In genomic region chr7:6424702-6425072, GRCh38 we compare ENCODE assay signal across 19 cellular contexts. TPM values are rescaled to one million over a fixed set of nuclear protein-coding genes. Genes with fewer than 3 reads are reported as not detected.
A peak's percentile ranks its signal among the peaks of the same experiment; 100 is the strongest.
DNase-seq lines count a peak whose midpoint lies in the region; ATAC-seq, FAIRE-seq and TF ChIP-seq lines count a peak whose summit lies in the region.
"Had no signal": no experiment of that assay in that cellular context is flagged by ENCODE, and none has a peak within 500 bp of the region (broad histone marks: within the 10 kb centered on the region; RNA-seq: fewer than 3 reads in every experiment).

No MANE protein-coding gene starts in this region.

- TF ChIP-seq POLR2A in GM12891 (IDR thresholded peaks at IDR 0.05; ENCODE audit: low read depth, low read length) = no peak

- peak overlapping the region in 2 of 10 experiments; percentile 9 to 40; a peak in 1 of 20 replicates for H3K4me3 ChIP-seq in BLaER1 treated with 17β-estradiol and CSF1 and Interleukin-3, amounts not matched to agents 10 nM and 100 nM
- H3K4me3 ChIP-seq in OCI-LY3 (ENCODE audit: low read length) = no peak overlapping the region
- H3K4me3 ChIP-seq in keratinocyte (ENCODE audit: control insufficient read depth in 2 of 3, extremely low read depth in 1 of 3, insufficient read depth in 2 of 3, low read depth in 1 of 3, low read length in 3 of 3) = no peak overlapping the region
- H3K4me3 ChIP-seq in skin epidermis = no peak overlapping the region
- H3K4me3 ChIP-seq: MG63, prostate gland had no signal

- ATAC-seq in GM21825 (IDR thresholded peaks at IDR 0.05; ENCODE audit: unreplicated experiment) = no peak
- ATAC-seq: natural killer cell treated with Interleukin-12 subunit alpha and Interleukin-12 subunit beta and Interleukin-15 and Interleukin-18, amount 100 ng/mL, for 72 hours had no signal

- peaks cover 0 to 34% (median 0%) of the 10 kb centered on the region in 11 experiments; a peak in 4 of 22 replicates for H4K20me1 ChIP-seq in BLaER1 treated with 17β-estradiol and CSF1 and Interleukin-3, amounts not matched to agents 10 nM and 100 nM
- H4K20me1 ChIP-seq in OCI-LY3 (ENCODE audit: insufficient read depth, low read length) (no peaks in the 10 kb centered on the region), keratinocyte (ENCODE audit: control insufficient read depth, extremely low read depth, insufficient read depth, low read length) (no peaks in the 10 kb centered on the region)

- H3K79me2 ChIP-seq in OCI-LY3 (ENCODE audit: low read length) (peaks cover 17% of the 10 kb centered on the region), keratinocyte (ENCODE audit: control insufficient read depth, insufficient read depth, low read length) (no peaks in the 10 kb centered on the region)

- peak overlapping the region; percentile 66 to 94 (median 79); a peak in 21 of 22 replicates for H3K4me2 ChIP-seq in BLaER1 treated with 17β-estradiol and CSF1 and Interleukin-3, amounts not matched to agents 10 nM and 100 nM
- peak overlapping the region; percentile 75 for H3K4me2 ChIP-seq in OCI-LY3 (ENCODE audit: low read length)
- no peak overlapping the region for H3K4me2 ChIP-seq in keratinocyte (ENCODE audit: control insufficient read depth, extremely low read depth, insufficient read depth, low read depth, low read length)

- H3K9me3 ChIP-seq in BLaER1 treated with 17β-estradiol and CSF1 and Interleukin-3, amounts not matched to agents 10 nM and 100 nM (replicated peaks in 1 of 11) = no peaks in the 10 kb centered on the region
- H3K9me3 ChIP-seq in OCI-LY3 (ENCODE audit: insufficient read depth, low read length) (no peaks in the 10 kb centered on the region), keratinocyte (ENCODE audit: control insufficient read depth, low read depth, low read length) (no peaks in the 10 kb centered on the region)
- H3K9me3 ChIP-seq: MG63, prostate gland had no signal

- peaks cover 82 to 99% (median 95%) of the 10 kb centered on the region in 11 experiments for H3K36me3 ChIP-seq in BLaER1 treated with 17β-estradiol and CSF1 and Interleukin-3, amounts not matched to agents 10 nM and 100 nM
- peaks cover 45% of the 10 kb centered on the region for H3K36me3 ChIP-seq in OCI-LY3 (replicated peaks; ENCODE audit: low read depth, low read length)
- peaks cover 11 to 29% of the 10 kb centered on the region in 2 experiments for H3K36me3 ChIP-seq in keratinocyte (ENCODE audit: control insufficient read depth in 2 of 2, extremely low read depth in 1 of 2, insufficient read depth in 2 of 2, low read length in 2 of 2)

- peak overlapping the region; percentile 89 to 99 (median 97) for H3K27ac ChIP-seq in BLaER1 treated with 17β-estradiol and CSF1 and Interleukin-3, amounts not matched to agents 10 nM and 100 nM
- H3K27ac ChIP-seq in OCI-LY3 (ENCODE audit: low read length) (peak overlapping the region; percentile 99), keratinocyte (ENCODE audit: control insufficient read depth, insufficient read depth, low read length) (peak overlapping the region; percentile 58), skin epidermis (peak overlapping the region in 18 of 21 experiments; percentile 5 to 82 (median 68))
- H3K27ac ChIP-seq: prostate gland had no signal

- H2AFZ ChIP-seq in OCI-LY3 (ENCODE audit: low read depth, low read length) (no peak overlapping the region), keratinocyte (ENCODE audit: control insufficient read depth, low read length) (no peak overlapping the region)

- no peaks in the 10 kb centered on the region for H3K27me3 ChIP-seq in BLaER1 treated with 17β-estradiol and CSF1 and Interleukin-3, amounts not matched to agents 10 nM and 100 nM
- H3K27me3 ChIP-seq in OCI-LY3 (ENCODE audit: low read depth, low read length) = no peaks in the 10 kb centered on the region
- H3K27me3 ChIP-seq in keratinocyte (ENCODE audit: control insufficient read depth, extremely low read depth, insufficient read depth, low read length) = no peaks in the 10 kb centered on the region
- H3K27me3 ChIP-seq: MG63 had no signal

- TF ChIP-seq CTCF in OCI-LY3 (IDR thresholded peaks at IDR 0.05; ENCODE audit: low read depth, low read length) (no peak), keratinocyte (optimal IDR thresholded peaks at IDR 0.05 in 1 of 3, IDR thresholded peaks at IDR 0.05 in 1 of 3, conservative IDR thresholded peaks at IDR 0.05 in 1 of 3; ENCODE audit: extremely low read depth in 1 of 3, insufficient read depth in 2 of 3, low read length in 3 of 3) (no peak)

- H3K9ac ChIP-seq in BLaER1 treated with 17β-estradiol and CSF1 and Interleukin-3, amounts not matched to agents 10 nM and 100 nM = peak overlapping the region; percentile 81 to 90 (median 85); a peak in 21 of 22 replicates
- H3K9ac ChIP-seq in OCI-LY3 (ENCODE audit: low read length) (peak overlapping the region; percentile 82; the same call in 1 of the 2 replicates), keratinocyte (ENCODE audit: control insufficient read depth, extremely low read depth, insufficient read depth, low read length) (peak overlapping the region; percentile 1)

- H3K4me1 ChIP-seq in BLaER1 treated with 17β-estradiol and CSF1 and Interleukin-3, amounts not matched to agents 10 nM and 100 nM = peaks cover 34 to 95% (median 75%) of the 10 kb centered on the region in 10 experiments
- H3K4me1 ChIP-seq in OCI-LY3 (ENCODE audit: low read length) = peaks cover 73% of the 10 kb centered on the region
- H3K4me1 ChIP-seq in keratinocyte (ENCODE audit: control insufficient read depth, extremely low read depth, insufficient read depth, low read length) = peaks cover 11% of the 10 kb centered on the region
- H3K4me1 ChIP-seq: prostate gland had no signal

- dilution Hi-C loops in keratinocyte (cut with MboI; ENCODE audit: extremely low pct_ligation_motif_present, low sequenced_read_pairs) = no loop called here

- DNase-seq in keratinocyte (ENCODE audit: low read depth, low spot score) (no peak), GM12891 (ENCODE audit: insufficient read length, low spot score) (no peak), Kasumi-1 (lab: John Stamatoyannopoulos, UW) (no peak), activated T-cell treated with anti-CD3 and anti-CD28 coated beads for 4 hours (no peak)
- DNase-seq: activated CD4-positive, alpha-beta T cell treated with anti-CD3 and anti-CD28 coated beads for 48 hours; NCI-H2029; NCI-H510A; stimulated activated naive CD8-positive, alpha-beta T cell treated with anti-CD3 and anti-CD28 coated beads, Interleukin-15, amount 100 ng/mL, for 72 hours had no signal

- H3K9me1 ChIP-seq in keratinocyte (ENCODE audit: control insufficient read depth, extremely low read depth, insufficient read depth, low read length) = no peaks in the 10 kb centered on the region

- FAIRE-seq in keratinocyte (lab: Jason Lieb, UNC) = no peak
- FAIRE-seq in GM12891 (lab: Jason Lieb, UNC) = no peak
- FAIRE-seq: astrocyte, colon, frontal cortex, HepG2 had no signal

TF ChIP-seq in GM12891, 5 proteins besides CTCF, POLR2A, EP300 and RAD21:
- TF ChIP-seq POLR2AphosphoS5 (IDR thresholded peaks at IDR 0.05; ENCODE audit: low read depth, low read length) = no peak
- TF ChIP-seq PAX5 (IDR thresholded peaks at IDR 0.05; ENCODE audit: insufficient read depth, low read length, severe bottlenecking) = no peak
- no peak for TF ChIP-seq POU2F2 (IDR thresholded peaks at IDR 0.05; ENCODE audit: low read depth, low read length)
- TF ChIP-seq SPI1 (IDR thresholded peaks at IDR 0.05; ENCODE audit: low read depth, low read length) = no peak
- no peak for TF ChIP-seq TAF1 (IDR thresholded peaks at IDR 0.05; ENCODE audit: low read depth, low read length)
TF ChIP-seq in GM12891: peak in this region for 0.

RNA-seq across cellular contexts. Expression of gene DAGLB, which starts 23.1 kb away (rescaled TPM):
- 15.5 to 29.7 TPM (median 20.8 TPM) in 3 replicates for polyA plus RNA-seq in keratinocyte
- 24.8 TPM for polyA plus RNA-seq in keratinocyte (2011; ENCODE audit: low read depth)
- polyA plus RNA-seq in keratinocyte (2011; cell fraction: cytosol; rRNA removed) = 7.7 and 7.9 TPM in 2 replicates
- 59.6 and 61.5 TPM in 2 replicates for polyA plus RNA-seq in keratinocyte (2011; cell fraction: nucleus; rRNA removed)
- 13.1 and 32.3 TPM in 2 replicates for polyA plus RNA-seq in keratinocyte (2012; ENCODE audit: low replicate concordance)
- polyA minus RNA-seq in keratinocyte = 34.8 to 51.1 TPM (median 41.2 TPM) in 3 replicates
- 20.7 TPM for polyA minus RNA-seq in keratinocyte (2011; cell fraction: cytosol; rRNA and poly(A)+ RNA removed)
- 53.1 and 91.4 TPM in 2 replicates for polyA minus RNA-seq in keratinocyte (2011; cell fraction: nucleus; rRNA and poly(A)+ RNA removed)
- 4.4 TPM for polyA plus RNA-seq in GM12891 (2012; ENCODE audit: low read depth, missing spikeins)

RNA-seq across cellular contexts. Expression of gene RAC1, which starts 50.4 kb away (rescaled TPM):
- polyA plus RNA-seq in keratinocyte = 346 to 659 TPM (median 493 TPM) in 3 replicates
- 140 TPM for polyA plus RNA-seq in keratinocyte (2011; ENCODE audit: low read depth)
- 508 and 578 TPM in 2 replicates for polyA plus RNA-seq in keratinocyte (2011; cell fraction: cytosol; rRNA removed)
- 330 and 385 TPM in 2 replicates for polyA plus RNA-seq in keratinocyte (2011; cell fraction: nucleus; rRNA removed)
- polyA plus RNA-seq in keratinocyte (2012; ENCODE audit: low replicate concordance) = 351 and 430 TPM in 2 replicates
- polyA minus RNA-seq in keratinocyte = 134 to 352 TPM (median 344 TPM) in 3 replicates
- 249 TPM for polyA minus RNA-seq in keratinocyte (2011; cell fraction: cytosol; rRNA and poly(A)+ RNA removed)
- 49.1 and 95.7 TPM in 2 replicates for polyA minus RNA-seq in keratinocyte (2011; cell fraction: nucleus; rRNA and poly(A)+ RNA removed)
- 103 TPM for polyA plus RNA-seq in GM12891 (2012; ENCODE audit: low read depth, missing spikeins)

RNA-seq across cellular contexts. Expression of gene KDELR2, which starts 59.3 kb away (rescaled TPM):
- 89.2 to 154 TPM (median 145 TPM) in 3 replicates for polyA plus RNA-seq in keratinocyte
- polyA plus RNA-seq in keratinocyte (2011; ENCODE audit: low read depth) = 86.1 TPM
- 108 and 144 TPM in 2 replicates for polyA plus RNA-seq in keratinocyte (2011; cell fraction: cytosol; rRNA removed)
- 74.9 and 80.3 TPM in 2 replicates for polyA plus RNA-seq in keratinocyte (2011; cell fraction: nucleus; rRNA removed)
- polyA plus RNA-seq in keratinocyte (2012; ENCODE audit: low replicate concordance) = 66.0 and 110 TPM in 2 replicates
- polyA minus RNA-seq in keratinocyte = 101 to 126 TPM (median 103 TPM) in 3 replicates
- 73.5 TPM for polyA minus RNA-seq in keratinocyte (2011; cell fraction: cytosol; rRNA and poly(A)+ RNA removed)
- polyA minus RNA-seq in keratinocyte (2011; cell fraction: nucleus; rRNA and poly(A)+ RNA removed) = 24.8 and 38.6 TPM in 2 replicates
- polyA plus RNA-seq in GM12891 (2012; ENCODE audit: low read depth, missing spikeins) = 27.6 TPM

Comparison
In these comparisons a context has a peak if more than half of its experiments do, and no peak if none do; other contexts are left out.
1. H3K9ac ChIP-seq: peak in every context shown above with its lines; median percentile 85 in BLaER1 treated with 17β-estradiol and CSF1 and Interleukin-3, amounts not matched to agents 10 nM and 100 nM; 82 in OCI-LY3; 1 in keratinocyte.